1 cellular context compared by ENCODE assay signal in the genomic region with DNA sequence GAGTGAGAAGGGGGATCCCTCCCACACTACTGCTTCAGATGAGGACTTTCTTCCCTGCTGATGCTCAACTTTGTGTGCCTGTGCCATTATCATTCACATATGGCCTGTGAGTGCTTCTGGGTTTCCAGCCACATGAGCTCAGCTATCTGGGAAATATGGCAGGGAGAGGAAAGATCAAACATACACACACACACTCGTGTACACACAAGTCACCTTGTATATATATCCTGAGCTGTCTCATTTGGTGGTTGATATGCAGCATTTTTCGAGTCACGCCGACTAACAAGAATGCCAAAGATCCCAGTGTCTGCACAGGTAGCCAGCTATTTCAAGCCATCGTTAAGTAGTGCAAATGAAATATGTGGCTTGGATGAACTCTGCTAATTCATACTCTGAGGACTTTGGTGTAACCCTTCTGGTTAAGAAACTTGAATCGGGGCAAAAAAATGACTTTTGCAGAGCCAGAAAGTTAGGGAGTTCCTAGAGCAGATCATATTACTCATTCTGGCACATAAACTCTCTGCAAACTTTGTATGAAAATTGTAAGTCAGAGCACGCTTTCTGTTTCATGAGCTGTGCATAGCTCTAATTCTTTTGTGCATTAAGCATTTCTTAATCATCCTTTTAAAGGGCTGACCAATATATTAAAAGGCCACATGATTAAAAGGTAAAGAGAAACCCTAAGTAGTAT.
TF ChIP-seq lines count a peak whose summit lies in the region.

No MANE protein-coding gene starts in this region.

TF ChIP-seq in H1, 55 proteins besides CTCF, POLR2A, EP300 and RAD21:
- TF ChIP-seq GTF2F1 (IDR thresholded peaks at IDR 0.05; ENCODE audit: borderline replicate concordance, low read depth, low read length) (no peak), PHF8 (conservative IDR thresholded peaks at IDR 0.05; ENCODE audit: low read depth, low read length) (no peak), RNF2 (IDR thresholded peaks at IDR 0.05; ENCODE audit: borderline replicate concordance, low read depth, low read length, missing control alignments, poor library complexity, severe bottlenecking) (no peak), HDAC2 (IDR thresholded peaks at IDR 0.05; ENCODE audit: borderline replicate concordance in 1 of 2, low read depth in 2 of 2, low read length in 2 of 2) (no peak), KDM1A (IDR thresholded peaks at IDR 0.05; ENCODE audit: borderline replicate concordance, low read length) (no peak), SP1 (IDR thresholded peaks at IDR 0.05; ENCODE audit: low read depth, low read length) (no peak), BACH1 (IDR thresholded peaks at IDR 0.05; ENCODE audit: low read length) (no peak), POLR2AphosphoS5 (IDR thresholded peaks at IDR 0.05; ENCODE audit: low read depth, low read length) (no peak), GABPA (IDR thresholded peaks at IDR 0.05; ENCODE audit: borderline replicate concordance, insufficient read depth, low read length) (no peak), ASH2L (IDR thresholded peaks at IDR 0.05; ENCODE audit: low read length) (no peak), CBX8 (IDR thresholded peaks at IDR 0.05; ENCODE audit: borderline replicate concordance, low read depth, low read length) (no peak), BRCA1 (IDR thresholded peaks at IDR 0.05; ENCODE audit: low read depth, low read length) (no peak)
- TF ChIP-seq, protein P1, sequence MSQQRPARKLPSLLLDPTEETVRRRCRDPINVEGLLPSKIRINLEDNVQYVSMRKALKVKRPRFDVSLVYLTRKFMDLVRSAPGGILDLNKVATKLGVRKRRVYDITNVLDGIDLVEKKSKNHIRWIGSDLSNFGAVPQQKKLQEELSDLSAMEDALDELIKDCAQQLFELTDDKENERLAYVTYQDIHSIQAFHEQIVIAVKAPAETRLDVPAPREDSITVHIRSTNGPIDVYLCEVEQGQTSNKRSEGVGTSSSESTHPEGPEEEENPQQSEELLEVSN (IDR thresholded peaks at IDR 0.05), result no peak
- TF ChIP-seq, protein P2, sequence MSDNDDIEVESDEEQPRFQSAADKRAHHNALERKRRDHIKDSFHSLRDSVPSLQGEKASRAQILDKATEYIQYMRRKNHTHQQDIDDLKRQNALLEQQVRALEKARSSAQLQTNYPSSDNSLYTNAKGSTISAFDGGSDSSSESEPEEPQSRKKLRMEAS (IDR thresholded peaks at IDR 0.05), result no peak
